In genomic region chr17:1627987-1628855, GRCh38 we compare ENCODE assay signal across 8 cellular contexts. TPM values are rescaled to one million over a fixed set of nuclear protein-coding genes. Genes with fewer than 3 reads are reported as not detected.
DNase-seq lines count a peak whose midpoint lies in the region; ATAC-seq and TF ChIP-seq lines count a peak whose summit lies in the region.

Gene SLC43A2 (minus strand): TSS chr17:1628834. CDS start chr17:1627874, 960 bp downstream.

- H3K27me3 ChIP-seq in upper lobe of right lung = no peaks in the 10 kb centered on the region

- H3K36me3 Mint-ChIP-seq in T-helper 1 cell treated with Interleukin-12 subunit alpha and Interleukin-12 subunit beta and Interleukin-4 antibody, amounts not matched to agents 30 μg/mL and 1 μg/mL, for 36 hours (ENCODE audit: low read depth) = no peaks in the 10 kb centered on the region
- no peaks in the 10 kb centered on the region for H3K36me3 Mint-ChIP-seq in progenitor cell of endocrine pancreas (ENCODE audit: insufficient read depth)

- TF ChIP-seq CTCF in HEK293 (tag by site-specific recombination; IDR thresholded peaks at IDR 0.05) (no peak), NB4 (IDR thresholded peaks at IDR 0.05; ENCODE audit: low read depth, low read length) (no peak), progenitor cell of endocrine pancreas (IDR thresholded peaks at IDR 0.05; ENCODE audit: unreplicated experiment) (no peak), upper lobe of right lung (IDR thresholded peaks at IDR 0.05) (no peak)

- CTCF ChIA-PET in HEK293 (lab: Yijun Ruan, JAX) = interaction anchor here (0.6 to 2.8 kb wide), 8 partner anchors 9 to 56 kb away, joined by 3 to 44 read pairs (median 4); partner anchors contain the start of gene SCARF1

- ATAC-seq in left ventricle myocardium superior = peak; percentile 91
- ATAC-seq in upper lobe of right lung = peak; percentile 83

- H3K27ac ChIP-seq in HEK293 (ENCODE audit: extremely low read depth, low read depth, low read length) = peak within 1 kb of the TSS; percentile 84; the same call in 1 of the 2 replicates
- peak within 1 kb of the TSS; percentile 95 for H3K27ac ChIP-seq in angular gyrus (ENCODE audit: low read depth, low read length)
- H3K27ac ChIP-seq in upper lobe of right lung = peak within 1 kb of the TSS; percentile 92

- H3K27ac Mint-ChIP-seq in T-helper 1 cell treated with Interleukin-12 subunit alpha and Interleukin-12 subunit beta and Interleukin-4 antibody, amounts not matched to agents 30 μg/mL and 1 μg/mL, for 36 hours = peak within 1 kb of the TSS; percentile 82
- H3K27ac Mint-ChIP-seq in progenitor cell of endocrine pancreas = peak within 1 kb of the TSS; percentile 94

- H3K27me3 Mint-ChIP-seq in T-helper 1 cell treated with Interleukin-12 subunit alpha and Interleukin-12 subunit beta and Interleukin-4 antibody, amounts not matched to agents 30 μg/mL and 1 μg/mL, for 36 hours (ENCODE audit: low read depth) = peaks cover 59% of the 10 kb centered on the region
- peaks cover 34% of the 10 kb centered on the region for H3K27me3 Mint-ChIP-seq in progenitor cell of endocrine pancreas

- TF ChIP-seq POLR2A in NB4 (IDR thresholded peaks at IDR 0.05; ENCODE audit: extremely low read depth, insufficient read length) = no peak

- H3K4me3 ChIP-seq in HEK293 (ENCODE audit: low read depth, low read length) (peak within 1 kb of the TSS; percentile 66), NB4 (ENCODE audit: low read depth, low read length) (peak within 1 kb of the TSS; percentile 66), upper lobe of right lung (peak within 1 kb of the TSS; percentile 81)

- H3K36me3 ChIP-seq in HEK293 (ENCODE audit: control insufficient read depth in 2 of 2, insufficient read depth in 1 of 2, low read length in 2 of 2) = no peaks in the 10 kb centered on the region
- H3K36me3 ChIP-seq in upper lobe of right lung = peaks cover 9% of the 10 kb centered on the region

- peaks cover 23% of the 10 kb centered on the region for H3K4me1 Mint-ChIP-seq in T-helper 1 cell treated with Interleukin-12 subunit alpha and Interleukin-12 subunit beta and Interleukin-4 antibody, amounts not matched to agents 30 μg/mL and 1 μg/mL, for 36 hours (ENCODE audit: low read depth)
- H3K4me1 Mint-ChIP-seq in progenitor cell of endocrine pancreas (ENCODE audit: low read depth) = peaks cover 14% of the 10 kb centered on the region

- peak within 1 kb of the TSS; percentile 87 for H3K4me3 Mint-ChIP-seq in T-helper 1 cell treated with Interleukin-12 subunit alpha and Interleukin-12 subunit beta and Interleukin-4 antibody, amounts not matched to agents 30 μg/mL and 1 μg/mL, for 36 hours
- H3K4me3 Mint-ChIP-seq in progenitor cell of endocrine pancreas (ENCODE audit: low read depth) = peak within 1 kb of the TSS; percentile 85

- intact Hi-C loops in left ventricle myocardium superior (cut with micrococcal nuclease) (loop anchor here (5.0 kb wide), 1 partner anchor 51 kb away; no protein-coding TSS in a partner anchor), upper lobe of right lung (cut with DNase I) (loop anchor here (5.0 kb wide), 1 partner anchor 56 kb away; no protein-coding TSS in a partner anchor)

- POLR2A ChIA-PET in HEK293 (lab: Yijun Ruan, JAX) = interaction anchor here (0.6 to 3.2 kb wide), 15 partner anchors 11 to 369 kb away, joined by 3 to 20 read pairs (median 4); partner anchors contain the start of genes INPP5K, PITPNA and RILP

- H3K4me1 ChIP-seq in HEK293 (ENCODE audit: control insufficient read depth, insufficient read depth, low read length) (no peaks in the 10 kb centered on the region; the same call in 1 of the 2 replicates), upper lobe of right lung (peaks cover 40% of the 10 kb centered on the region)

- H3K9me3 ChIP-seq in HEK293 (ENCODE audit: control insufficient read depth, insufficient read depth, low read depth, low read length) (no peaks in the 10 kb centered on the region), upper lobe of right lung (no peaks in the 10 kb centered on the region)

- H3K9me3 Mint-ChIP-seq in T-helper 1 cell treated with Interleukin-12 subunit alpha and Interleukin-12 subunit beta and Interleukin-4 antibody, amounts not matched to agents 30 μg/mL and 1 μg/mL, for 36 hours = no peaks in the 10 kb centered on the region
- no peaks in the 10 kb centered on the region for H3K9me3 Mint-ChIP-seq in progenitor cell of endocrine pancreas (ENCODE audit: low read depth)

- DNase-seq in GM04504 (ENCODE audit: low read depth) (peak; percentile 40), NB4 (ENCODE audit: low read depth) (peak; percentile 91), left ventricle myocardium superior (peak; percentile 90), progenitor cell of endocrine pancreas (ENCODE audit: low spot score, unreplicated experiment) (peak; percentile 75), upper lobe of right lung (peak; percentile 94)

TF ChIP-seq in HEK293, 187 proteins besides CTCF, POLR2A, EP300 and RAD21 (continues in another document):
- TF ChIP-seq ZNF610 (tag by site-specific recombination; IDR thresholded peaks at IDR 0.05; ENCODE audit: borderline replicate concordance) (0 out of 2 replicates have a peak, but pooled peaks have one; percentile 41), ZNF792 (tag by site-specific recombination; IDR thresholded peaks at IDR 0.05) (peak; percentile 72; the same call in 1 of the 2 replicates), ZBTB26 (tag by site-specific recombination; optimal IDR thresholded peaks at IDR 0.05) (peak; percentile 89), ZNF704 (tag by site-specific recombination; IDR thresholded peaks at IDR 0.05) (peak; percentile 86), SCRT1 (tag by site-specific recombination; IDR thresholded peaks at IDR 0.05; ENCODE audit: borderline replicate concordance) (no peak), ZNF266 (tag by site-specific recombination; IDR thresholded peaks at IDR 0.05; ENCODE audit: low read depth) (no peak), ZNF248 (tag by site-specific recombination; IDR thresholded peaks at IDR 0.05) (no peak), ZNF148 (tag by site-specific recombination; IDR thresholded peaks at IDR 0.05; ENCODE audit: borderline replicate concordance) (no peak), ZNF2 (tag by site-specific recombination; IDR thresholded peaks at IDR 0.05) (peak; percentile 89), ZNF785 (tag by site-specific recombination; IDR thresholded peaks at IDR 0.05) (peak; percentile 82; the same call in 1 of the 2 replicates), ZNF121 (tag by site-specific recombination; IDR thresholded peaks at IDR 0.05) (peak; percentile 78), ZNF76 (tag by site-specific recombination; IDR thresholded peaks at IDR 0.05; ENCODE audit: borderline replicate concordance, low read depth) (peak; percentile 76; the same call in 1 of the 2 replicates), ZSCAN18 (tag by site-specific recombination; IDR thresholded peaks at IDR 0.05) (0 out of 2 replicates have a peak, but pooled peaks have one; percentile 22), ZNF138 (tag by site-specific recombination; IDR thresholded peaks at IDR 0.05; ENCODE audit: borderline replicate concordance) (no peak), ZNF157 (tag by site-specific recombination; IDR thresholded peaks at IDR 0.05) (no peak)

RNA-seq across cellular contexts. Expression of gene SLC43A2, which starts in this region (rescaled TPM):
- 3.1 TPM for total RNA-seq in left ventricle myocardium superior
- total RNA-seq in progenitor cell of endocrine pancreas = 21.1 and 21.9 TPM in 2 replicates
- total RNA-seq in upper lobe of right lung = 39.9 TPM

Comparison
In these comparisons a context has a peak if more than half of its experiments do, and no peak if none do; other contexts are left out.
1. Peak in every context shown above with its lines: DNase-seq, ATAC-seq, H3K4me3 ChIP-seq and H3K27ac ChIP-seq.
2. DNase-seq: peak in every context shown above with its lines; median percentile 94 in upper lobe of right lung; 91 in NB4; 90 in left ventricle myocardium superior; 75 in progenitor cell of endocrine pancreas; 40 in GM04504.